13 cellular contexts compared by ENCODE assay signal in genomic region chr22:44972363-44973083, GRCh38. TPM values are rescaled to one million over a fixed set of nuclear protein-coding genes. Genes with fewer than 3 reads are reported as not detected.
DNase-seq lines count a peak whose midpoint lies in the region; ATAC-seq and TF ChIP-seq lines count a peak whose summit lies in the region.
"Had no signal": no experiment of that assay in that cellular context is flagged by ENCODE, and none has a peak within 500 bp of the region (broad histone marks: within the 10 kb centered on the region; RNA-seq: fewer than 3 reads in every experiment).

No MANE protein-coding gene starts in this region.

- intact Hi-C loops in adrenal gland (cut with DNase I), result loop anchor here (10.0 kb wide), 2 partner anchors 122 to 292 kb away; no protein-coding TSS in a partner anchor

- ATAC-seq in activated naive CD4-positive, alpha-beta T cell treated with anti-CD3 and anti-CD28 coated beads, Interleukin-2, amount 50 U/mL, for 72 hours, result peak; percentile 34 to 53

- no peaks in the 10 kb centered on the region for H3K36me3 Mint-ChIP-seq in activated naive CD4-positive, alpha-beta T cell treated with anti-CD3 and anti-CD28 coated beads, Interleukin-2, amount 50 U/mL, for 72 hours
- H3K36me3 Mint-ChIP-seq: activated naive CD4-positive, alpha-beta T cell treated with anti-CD3 and anti-CD28 coated beads, Interleukin-2, amount 50 U/mL, for 24 hours had no signal

- peak overlapping the region; percentile 1 for H3K9ac ChIP-seq in HUES6 (ENCODE audit: low read length)

- 76 to 80% (median 77%) methylated on average over 19 to 23 of the region's 23 CpGs for WGBS in adrenal gland, 4 donors

- H3K27me3 ChIP-seq in HUES6 (ENCODE audit: control insufficient read depth, insufficient read depth, low read length) (no peaks in the 10 kb centered on the region), adrenal gland (no peaks in the 10 kb centered on the region)

- H3K27ac Mint-ChIP-seq in activated naive CD4-positive, alpha-beta T cell treated with anti-CD3 and anti-CD28 coated beads, Interleukin-2, amount 50 U/mL, for 72 hours, result peak overlapping the region in 1 of 2 donors; percentile 30
- H3K27ac Mint-ChIP-seq: activated naive CD4-positive, alpha-beta T cell treated with anti-CD3 and anti-CD28 coated beads, Interleukin-2, amount 50 U/mL, for 24 hours; dendritic cell treated with granulocyte-macrophage colony-stimulating factor and Interleukin-4, amounts not matched to agents 40 ng/mL and 50 ng/mL, for 4 days had no signal

- peak; percentile 78 for DNase-seq in DMS153 (lab: John Stamatoyannopoulos, UW)
- no peak for DNase-seq in activated naive CD4-positive, alpha-beta T cell treated with anti-CD3 and anti-CD28 coated beads, Interleukin-2, amount 50 U/mL, for 72 hours (ENCODE audit: low spot score in 2 of 2)
- peak; percentile 17 for DNase-seq in occipital lobe (lab: John Stamatoyannopoulos, UW)
- no peak for DNase-seq in COLO668 (lab: John Stamatoyannopoulos, UW; ENCODE audit: unreplicated experiment)
- no peak for DNase-seq in adrenal gland
- DNase-seq in GDM1 (lab: John Stamatoyannopoulos, UW), result no peak
- DNase-seq: foreskin melanocyte, left ventricle myocardium inferior had no signal

- no peak for TF ChIP-seq CTCF in adrenal gland (IDR thresholded peaks at IDR 0.05)

- H3K9me3 ChIP-seq in HUES6 (ENCODE audit: control insufficient read depth, insufficient read depth, low read depth, low read length) (no peaks in the 10 kb centered on the region), adrenal gland (replicated peaks in 1 of 3) (no peaks in the 10 kb centered on the region)
- H3K9me3 ChIP-seq: left ventricle myocardium inferior had no signal

- no peak overlapping the region for H3K27ac ChIP-seq in HUES6 (ENCODE audit: low read depth, low read length)
- H3K27ac ChIP-seq in adrenal gland, result no peak overlapping the region
- H3K27ac ChIP-seq: left ventricle myocardium inferior had no signal

- H3K4me1 ChIP-seq in HUES6 (ENCODE audit: control insufficient read depth, insufficient read depth, low read length) (peaks cover 38% of the 10 kb centered on the region), adrenal gland (replicated peaks in 1 of 2) (no peaks in the 10 kb centered on the region)
- H3K4me1 ChIP-seq: left ventricle myocardium inferior had no signal

- H3K36me3 ChIP-seq in HUES6 (ENCODE audit: control insufficient read depth, insufficient read depth, low read length), result peaks cover 28% of the 10 kb centered on the region
- H3K36me3 ChIP-seq in adrenal gland (replicated peaks in 1 of 2), result no peaks in the 10 kb centered on the region
- H3K36me3 ChIP-seq: left ventricle myocardium inferior had no signal

- no peak for TF ChIP-seq POLR2A in adrenal gland (IDR thresholded peaks at IDR 0.05)

- H3K4me3 ChIP-seq in HUES6 (ENCODE audit: low read depth, low read length), result no peak overlapping the region
- no peak overlapping the region for H3K4me3 ChIP-seq in adrenal gland
- H3K4me3 ChIP-seq: left ventricle myocardium inferior had no signal

- no peaks in the 10 kb centered on the region for H3K9me3 Mint-ChIP-seq in activated naive CD4-positive, alpha-beta T cell treated with anti-CD3 and anti-CD28 coated beads, Interleukin-2, amount 50 U/mL, for 72 hours
- H3K9me3 Mint-ChIP-seq: activated naive CD4-positive, alpha-beta T cell treated with anti-CD3 and anti-CD28 coated beads, Interleukin-2, amount 50 U/mL, for 24 hours; dendritic cell treated with granulocyte-macrophage colony-stimulating factor and Interleukin-4, amounts not matched to agents 40 ng/mL and 50 ng/mL, for 4 days; neural crest cell had no signal

RNA-seq across cellular contexts. Expression of gene PHF21B, which starts 37.3 kb away (rescaled TPM):
- total RNA-seq in activated naive CD4-positive, alpha-beta T cell treated with anti-CD3 and anti-CD28 coated beads, Interleukin-2, amount 50 U/mL, for 72 hours, result under 1 TPM in 1 of 2 donors, not detected in 1; 0.07 TPM
- total RNA-seq in occipital lobe, result 8.1 TPM
- 1 to 10 TPM in 7 of 8 donors, under 1 TPM in 1; 0.30 to 4.4 (median 2.7) TPM for total RNA-seq in adrenal gland
- polyA plus RNA-seq in adrenal gland, result 1 to 10 TPM; 1.5 to 3.9 (median 1.8) TPM
- total RNA-seq: RPMI7951 had no signal

Comparison
In these comparisons a context has a peak if more than half of its experiments do, and no peak if none do; other contexts are left out.
1. DNase-seq: peak in DMS153 (single experiment) and occipital lobe (single experiment); none in activated naive CD4-positive, alpha-beta T cell treated with anti-CD3 and anti-CD28 coated beads, Interleukin-2, amount 50 U/mL, for 72 hours (0 of 2), COLO668 (single experiment), adrenal gland (0 of 7) and GDM1 (single experiment).